ENCODE assay signal across 7 cellular contexts in the genomic region with DNA sequence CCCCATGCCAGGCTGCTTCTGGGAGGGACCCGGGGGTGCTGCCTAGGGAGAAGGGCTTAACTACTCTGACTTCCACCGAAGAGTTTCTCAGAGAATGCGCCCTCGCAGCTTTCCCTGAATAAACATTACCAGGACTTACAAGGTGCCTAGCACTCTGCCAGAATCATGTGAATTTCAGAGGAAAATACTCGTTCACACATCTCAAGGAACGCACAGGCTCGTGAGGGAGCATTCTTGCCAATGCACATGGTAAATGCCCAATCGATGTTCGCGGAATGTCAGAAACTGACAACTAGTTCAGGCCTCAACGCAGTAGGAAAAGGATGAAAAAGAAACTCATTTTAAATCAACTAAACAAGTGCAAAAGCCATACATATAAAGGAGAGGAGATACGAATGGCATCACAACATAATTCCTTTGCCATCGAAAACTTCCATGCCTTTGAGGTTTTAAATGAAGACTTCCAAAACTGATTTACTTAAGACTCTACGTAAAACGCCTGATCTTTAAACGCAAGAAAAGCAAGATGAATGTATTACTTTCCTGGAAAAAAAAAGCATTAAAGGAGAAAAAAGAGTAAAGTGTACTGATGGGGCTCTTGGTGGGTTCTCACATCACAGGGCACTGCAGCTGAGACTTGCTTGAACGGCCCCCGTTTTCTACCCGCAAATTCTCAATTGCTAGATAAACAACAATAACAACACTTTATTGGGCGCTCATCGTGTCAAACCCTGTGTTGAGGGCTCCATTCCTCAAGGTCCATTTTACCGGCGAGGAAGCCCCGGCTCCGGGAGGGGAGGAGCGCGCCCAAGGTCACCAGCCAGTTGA. TPM values are rescaled to one million over a fixed set of nuclear protein-coding genes. Genes with fewer than 3 reads are reported as not detected.
DNase-seq lines count a peak whose midpoint lies in the region; ATAC-seq and TF ChIP-seq lines count a peak whose summit lies in the region.

No MANE protein-coding gene starts in this region.

- peak overlapping the region; percentile 16 for H4K8ac ChIP-seq in mesenchymal stem cell (ENCODE audit: low read length)

- TF ChIP-seq POLR2A in upper lobe of left lung (IDR thresholded peaks at IDR 0.05) = no peak

- TF ChIP-seq CTCF in GM12864 (IDR thresholded peaks at IDR 0.05; ENCODE audit: low read depth, low read length, missing control alignments) (no peak), MM.1S (IDR thresholded peaks at IDR 0.05; ENCODE audit: low read length) (no peak), mammary epithelial cell (conservative IDR thresholded peaks at IDR 0.05 in 1 of 2, IDR thresholded peaks at IDR 0.05 in 1 of 2; ENCODE audit: extremely low read depth in 1 of 2, insufficient read depth in 1 of 2, low read depth in 1 of 2, low read length in 2 of 2) (no peak), upper lobe of left lung (IDR thresholded peaks at IDR 0.05) (no peak)

- peak overlapping the region; percentile 94; the same call in 1 of the 2 replicates for H3K27ac ChIP-seq in MM.1S (ENCODE audit: low read length)
- peak overlapping the region; percentile 97 for H3K27ac ChIP-seq in mammary epithelial cell (ENCODE audit: insufficient read depth, low read depth, low read length)
- H3K27ac ChIP-seq in mesenchymal stem cell (ENCODE audit: low read length, poor library complexity, severe bottlenecking) = peak overlapping the region; percentile 11
- peak overlapping the region; percentile 96 to 99 (median 98) for H3K27ac ChIP-seq in upper lobe of left lung

- H2AFZ ChIP-seq in MM.1S (ENCODE audit: low read length) = 0 out of 2 replicates have a peak overlapping the region, but pooled peaks have one; percentile 58
- H2AFZ ChIP-seq in mammary epithelial cell (ENCODE audit: low read depth, low read length) = peak overlapping the region; percentile 98
- H2AFZ ChIP-seq in mesenchymal stem cell (ENCODE audit: low read depth, low read length) = no peak overlapping the region

- no peak overlapping the region for H3K23ac ChIP-seq in mesenchymal stem cell (ENCODE audit: low read length in 2 of 2)

- peaks cover 13% of the 10 kb centered on the region for H3K79me1 ChIP-seq in mesenchymal stem cell (replicated peaks; ENCODE audit: low read length, poor library complexity, severe bottlenecking)

- H2BK5ac ChIP-seq in mesenchymal stem cell (ENCODE audit: low read depth, low read length, poor library complexity, severe bottlenecking) = peak overlapping the region; percentile 15

- H3K9me3 ChIP-seq in MM.1S (replicated peaks; ENCODE audit: insufficient read depth, low read length) = no peaks in the 10 kb centered on the region
- no peaks in the 10 kb centered on the region for H3K9me3 ChIP-seq in mammary epithelial cell (replicated peaks; ENCODE audit: insufficient read depth, low read length)
- H3K9me3 ChIP-seq in mesenchymal stem cell (ENCODE audit: control insufficient read depth, low read length) = no peaks in the 10 kb centered on the region
- no peaks in the 10 kb centered on the region for H3K9me3 ChIP-seq in upper lobe of left lung

- H3K9me2 ChIP-seq in MM.1S (replicated peaks; ENCODE audit: insufficient read depth, low read length) = no peaks in the 10 kb centered on the region

- no peak overlapping the region for H2BK120ac ChIP-seq in mesenchymal stem cell (ENCODE audit: low read depth, low read length)

- no peak for DNase-seq in GM12864 (ENCODE audit: low read depth)
- peak; percentile 10 for DNase-seq in MM.1S
- DNase-seq in mammary epithelial cell = peak; percentile 15
- DNase-seq in mesenchymal stem cell = peak; percentile 41
- peak in 1 of 2 donors; percentile 87 for DNase-seq in upper lobe of left lung
- no peak for DNase-seq in activated effector memory CD4-positive, alpha-beta T cell treated with anti-CD3 and anti-CD28 coated beads, Interleukin-2, amount 50 U/mL, for 16 hours

- H3K4ac ChIP-seq in mesenchymal stem cell (ENCODE audit: low read depth in 1 of 2, low read length in 2 of 2) = no peak overlapping the region

- peaks cover 6% of the 10 kb centered on the region; the same call in 1 of the 2 replicates for H3F3A ChIP-seq in MM.1S (ENCODE audit: insufficient read depth, low read length)

- in situ Hi-C loops in mammary epithelial cell (cut with MboI; ENCODE audit: low sequenced_read_pairs in 2 of 2) = no loop called here

- no peak overlapping the region for H2AK5ac ChIP-seq in mesenchymal stem cell (ENCODE audit: low read length, severe bottlenecking)

- no peak overlapping the region for H2BK12ac ChIP-seq in mesenchymal stem cell (ENCODE audit: low read length in 2 of 2)

- TSS peak; percentile 38 for BruUV-seq in mammary epithelial cell (replicated peaks; lab: Mats Ljungman, UMichigan)

- H3K4me3 ChIP-seq in GM12864 (ENCODE audit: low read depth, low read length) (peak overlapping the region; percentile 88), MM.1S (ENCODE audit: low read length) (peak overlapping the region; percentile 86), mammary epithelial cell (replicated peaks in 1 of 3; ENCODE audit: insufficient read depth in 1 of 3, low read depth in 2 of 3, low read length in 3 of 3) (peak overlapping the region; percentile 86 to 95 (median 93)), mesenchymal stem cell (ENCODE audit: insufficient read depth in 1 of 2, low read depth in 1 of 2, low read length in 2 of 2) (peak overlapping the region; percentile 96 to 98), upper lobe of left lung (peak overlapping the region; percentile 81 to 98 (median 86))

- intact Hi-C loops in mammary epithelial cell (cut with micrococcal nuclease) = loop anchor here (2.0 to 10.0 kb wide), 2 partner anchors 71 to 309 kb away; a partner anchor contains a TSS

- peak overlapping the region; percentile 73 for H3K4me2 ChIP-seq in MM.1S (ENCODE audit: low read depth, low read length)
- H3K4me2 ChIP-seq in mammary epithelial cell (ENCODE audit: insufficient read depth, low read depth, low read length) = peak overlapping the region; percentile 82
- peak overlapping the region; percentile 92 for H3K4me2 ChIP-seq in mesenchymal stem cell (ENCODE audit: low read length, poor library complexity, severe bottlenecking)

- CTCF ChIA-PET in mammary epithelial cell (lab: Charles Lee; ENCODE audit: low non-redundant PET) = no interaction called here

- H3K27me3 ChIP-seq in MM.1S (replicated peaks; ENCODE audit: insufficient read depth, low read length) (no peaks in the 10 kb centered on the region), mammary epithelial cell (ENCODE audit: insufficient read depth, low read length) (no peaks in the 10 kb centered on the region), mesenchymal stem cell (ENCODE audit: control insufficient read depth in 1 of 2, insufficient read depth in 1 of 2, low read length in 2 of 2) (no peaks in the 10 kb centered on the region), upper lobe of left lung (no peaks in the 10 kb centered on the region)

- no peak for TF ChIP-seq EP300 in upper lobe of left lung (IDR thresholded peaks at IDR 0.05)

- WGBS in mammary epithelial cell (ENCODE audit: low coverage, missing lambda C conversion rate) = 14% methylated on average over 19 of the region's 27 CpGs
- 7% methylated on average over 23 of the region's 27 CpGs for WGBS in mesenchymal stem cell
- WGBS in upper lobe of left lung, 2 donors = 13 to 18% methylated on average over 17 to 26 of the region's 27 CpGs

- H3K4me1 ChIP-seq in MM.1S (ENCODE audit: low read length) = no peaks in the 10 kb centered on the region
- H3K4me1 ChIP-seq in mammary epithelial cell (ENCODE audit: insufficient read depth, low read length) = peaks cover 9% of the 10 kb centered on the region
- peaks cover 12% of the 10 kb centered on the region for H3K4me1 ChIP-seq in mesenchymal stem cell (ENCODE audit: control insufficient read depth, insufficient read depth, low read depth, low read length)
- peaks cover 24 to 31% (median 27%) of the 10 kb centered on the region in 4 donors for H3K4me1 ChIP-seq in upper lobe of left lung

- dilution Hi-C loops in mammary epithelial cell (cut with HindIII; ENCODE audit: low sequenced_read_pairs) = no loop called here

- no peak overlapping the region for H3K18ac ChIP-seq in mesenchymal stem cell (ENCODE audit: low read depth in 1 of 2, low read length in 2 of 2)

- no peak overlapping the region for H2BK15ac ChIP-seq in mesenchymal stem cell (ENCODE audit: low read depth, poor library complexity, severe bottlenecking)

- H3K9ac ChIP-seq in MM.1S (ENCODE audit: low read length) (peak overlapping the region; percentile 92), mammary epithelial cell (ENCODE audit: insufficient read depth, low read length) (peak overlapping the region; percentile 95), mesenchymal stem cell (ENCODE audit: low read length) (peak overlapping the region; percentile 97)

- H3K36me3 ChIP-seq in MM.1S (replicated peaks; ENCODE audit: insufficient read depth, low read length) = no peaks in the 10 kb centered on the region
- H3K36me3 ChIP-seq in mammary epithelial cell (ENCODE audit: insufficient read depth, low read length) = no peaks in the 10 kb centered on the region
- no peaks in the 10 kb centered on the region for H3K36me3 ChIP-seq in mesenchymal stem cell (ENCODE audit: control insufficient read depth in 1 of 2, insufficient read depth in 2 of 2, low read depth in 1 of 2, low read length in 2 of 2)
- H3K36me3 ChIP-seq in upper lobe of left lung = no peaks in the 10 kb centered on the region

- H3K79me2 ChIP-seq in MM.1S (ENCODE audit: low read length) (peaks cover 88% of the 10 kb centered on the region), mammary epithelial cell (ENCODE audit: insufficient read depth, low read length) (peaks cover 92% of the 10 kb centered on the region)

- ATAC-seq in upper lobe of left lung (ENCODE audit: low FRiP score in 2 of 2) = no peak
- ATAC-seq in HG02885 (IDR thresholded peaks at IDR 0.05; ENCODE audit: poor library complexity, unreplicated experiment) = no peak

- H3K14ac ChIP-seq in mesenchymal stem cell (ENCODE audit: low read length in 2 of 2) = no peak overlapping the region

- H4K91ac ChIP-seq in mesenchymal stem cell (ENCODE audit: low read length) = no peak overlapping the region

- no peaks in the 10 kb centered on the region for H4K20me1 ChIP-seq in MM.1S (ENCODE audit: insufficient read depth, low read length)
- no peaks in the 10 kb centered on the region for H4K20me1 ChIP-seq in mammary epithelial cell (ENCODE audit: insufficient read depth, low read length)

RNA-seq across cellular contexts. Expression of a gene that starts 0.8 kb away (rescaled TPM):
- total RNA-seq in mammary epithelial cell = 10 to 100 TPM; 30.5 to 73.1 TPM
- 119 TPM for polyA plus RNA-seq in mammary epithelial cell
- 13.4 TPM for polyA minus RNA-seq in mammary epithelial cell
- polyA plus RNA-seq in mesenchymal stem cell (2013, experiment 1 of 2) = 98.2 TPM
- 95.5 TPM for polyA plus RNA-seq in mesenchymal stem cell (2013, experiment 2 of 2)
- 10 to 100 TPM in 5 of 6 donors, 1 to 10 TPM in 1; 9.8 to 51.7 (median 33.9) TPM for total RNA-seq in upper lobe of left lung

RNA-seq across cellular contexts. Expression of a gene that starts 1.2 kb away (rescaled TPM):
- total RNA-seq in mammary epithelial cell (10 to 100 TPM; 15.2 to 32.5 TPM), upper lobe of left lung (10 to 100 TPM in 1 of 6 donors, 1 to 10 TPM in 5; 3.1 to 10.9 (median 7.1) TPM)
- polyA plus RNA-seq in mammary epithelial cell = 38.9 TPM
- polyA minus RNA-seq in mammary epithelial cell = 18.3 TPM
- 14.6 TPM for polyA plus RNA-seq in mesenchymal stem cell (2013, experiment 1 of 2)
- 10.3 TPM for polyA plus RNA-seq in mesenchymal stem cell (2013, experiment 2 of 2)

RNA-seq across cellular contexts. Expression of a gene that starts 29.8 kb away (rescaled TPM):
- total RNA-seq in mammary epithelial cell = 10 to 100 TPM; 31.7 to 60.8 TPM
- 27.3 TPM for polyA plus RNA-seq in mammary epithelial cell
- polyA minus RNA-seq in mammary epithelial cell = 29.2 TPM
- polyA plus RNA-seq in mesenchymal stem cell (2013, experiment 1 of 2) = 29.0 TPM
- polyA plus RNA-seq in mesenchymal stem cell (2013, experiment 2 of 2) = 29.6 TPM
- total RNA-seq in upper lobe of left lung = 10 to 100 TPM in 5 of 6 donors, 1 to 10 TPM in 1; 8.9 to 30.7 (median 23.4) TPM

Comparison
In these comparisons a context has a peak if more than half of its experiments do, and no peak if none do; other contexts are left out.
1. DNase-seq: peak in MM.1S (single experiment), mammary epithelial cell (single experiment) and mesenchymal stem cell (single experiment); none in GM12864 (single experiment) and activated effector memory CD4-positive, alpha-beta T cell treated with anti-CD3 and anti-CD28 coated beads, Interleukin-2, amount 50 U/mL, for 16 hours (single experiment).
2. H3K27ac ChIP-seq: peak in every context shown above with its lines; median percentile 98 in upper lobe of left lung; 97 in mammary epithelial cell; 94 in MM.1S; 11 in mesenchymal stem cell.
3. Peak in every context shown above with its lines, with median percentiles within 50 percentile points of each other: H3K4me3 ChIP-seq, H3K4me2 ChIP-seq and H3K9ac ChIP-seq.